8 cellular contexts compared by ENCODE assay signal in the genomic region with DNA sequence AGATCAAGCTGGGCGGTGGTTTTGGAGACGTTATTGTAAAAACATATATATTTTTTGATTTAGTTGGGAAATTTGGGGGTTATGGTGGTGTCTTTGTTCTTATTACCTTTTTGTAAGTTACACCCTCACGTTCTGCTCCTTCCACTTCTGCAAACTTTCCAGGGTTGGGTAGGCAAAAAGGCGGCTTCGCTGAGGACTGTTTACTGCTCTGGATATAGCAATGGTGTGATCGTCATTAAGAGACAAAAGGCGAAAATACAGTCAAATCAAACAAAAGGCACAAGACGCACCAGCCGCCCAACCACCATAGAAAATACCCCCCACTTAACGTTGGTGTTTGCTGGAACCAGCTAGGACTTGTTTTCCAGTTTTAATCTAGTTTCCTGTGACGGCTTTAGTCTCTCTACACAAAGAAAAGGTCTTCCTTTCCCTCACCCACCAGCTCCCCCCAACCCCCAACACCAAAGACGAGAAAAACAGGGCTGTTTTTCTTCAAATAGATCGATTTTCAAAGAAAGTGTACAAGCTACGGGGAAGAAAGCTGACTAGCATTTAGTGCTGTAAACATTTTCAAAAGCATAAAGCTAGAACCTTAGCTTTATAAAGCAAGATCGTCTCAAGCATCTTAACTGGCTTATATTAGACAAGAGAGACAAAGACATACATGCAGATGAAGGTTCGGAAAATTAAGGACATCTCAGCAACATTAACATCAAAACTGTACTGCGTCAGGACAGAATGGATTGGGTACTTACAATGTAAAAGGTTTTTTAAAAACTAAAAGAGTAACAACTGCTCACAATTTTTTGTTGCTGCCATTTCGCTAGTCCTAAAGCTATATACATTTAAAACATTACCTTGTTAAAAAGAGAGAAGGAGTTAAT. TPM values are rescaled to one million over a fixed set of nuclear protein-coding genes. Genes with fewer than 3 reads are reported as not detected.
DNase-seq lines count a peak whose midpoint lies in the region; ATAC-seq, FAIRE-seq and TF ChIP-seq lines count a peak whose summit lies in the region.

No MANE protein-coding gene starts in this region.

- POLR2A ChIA-PET in AG04449 (lab: Yijun Ruan, JAX) = interaction anchor here (1.0 to 4.5 kb wide), 4 partner anchors 7 to 86 kb away, joined by 4 to 27 read pairs (median 10); a partner anchor contains a TSS
- POLR2A ChIA-PET in PC-3 (lab: Charles Lee; ENCODE audit: unreplicated experiment) = interaction anchor here (0.6 to 1.2 kb wide), 3 partner anchors 8 to 979 kb away, joined by 4 to 24 read pairs (median 7); no protein-coding TSS in a partner anchor

- H3F3A ChIP-seq in PC-3 (ENCODE audit: low read length, unreplicated experiment) (no peaks in the 10 kb centered on the region), smooth muscle cell (ENCODE audit: low read depth) (peaks cover 22% of the 10 kb centered on the region)

- H4K20me1 ChIP-seq in PC-3 (ENCODE audit: low read length) = peaks cover 2% of the 10 kb centered on the region; the same call in 1 of the 2 replicates
- peaks cover 34% of the 10 kb centered on the region for H4K20me1 ChIP-seq in astrocyte (ENCODE audit: insufficient read depth, low read length)
- H4K20me1 ChIP-seq in smooth muscle cell (ENCODE audit: low read depth) = peaks cover 38% of the 10 kb centered on the region

- no TSS peak for BruUV-seq in PC-3 (replicated peaks; lab: Mats Ljungman, UMichigan)

- H2AFZ ChIP-seq in PC-3 (ENCODE audit: low read length) = no peak overlapping the region
- H2AFZ ChIP-seq in astrocyte (ENCODE audit: low read depth, low read length) = no peak overlapping the region
- no peak overlapping the region for H2AFZ ChIP-seq in smooth muscle cell (ENCODE audit: low read depth)

- peak overlapping the region; percentile 86 for H3K4me3 Mint-ChIP-seq in astrocyte (ENCODE audit: unreplicated experiment)

- H3K27me3 ChIP-seq in H7 (ENCODE audit: control insufficient read depth, insufficient read depth, low read length) (no peaks in the 10 kb centered on the region), PC-3 (ENCODE audit: low read length) (no peaks in the 10 kb centered on the region), astrocyte (ENCODE audit: insufficient read depth, low read length) (no peaks in the 10 kb centered on the region), iPS-20b (ENCODE audit: insufficient read depth, low read length) (no peaks in the 10 kb centered on the region), smooth muscle cell (ENCODE audit: low read depth) (no peaks in the 10 kb centered on the region)

- H3K4me3 ChIP-seq in AG04449 (ENCODE audit: low read depth, low read length) (peak overlapping the region; percentile 69), H7 (ENCODE audit: insufficient read depth, low read depth, low read length) (peak overlapping the region; percentile 79), PC-3 (ENCODE audit: low read length) (peak overlapping the region; percentile 80), astrocyte (ENCODE audit: insufficient read depth, low read depth, low read length) (peak overlapping the region; percentile 65), iPS-20b (ENCODE audit: low read length) (peak overlapping the region; percentile 79), smooth muscle cell (peak overlapping the region; percentile 82)

- H3K9me3 ChIP-seq in PC-3 (ENCODE audit: low read length) = no peaks in the 10 kb centered on the region
- no peaks in the 10 kb centered on the region for H3K9me3 ChIP-seq in astrocyte (ENCODE audit: insufficient read depth, low read depth, low read length)
- H3K9me3 ChIP-seq in iPS-20b (ENCODE audit: insufficient read depth, low read depth, low read length) = no peaks in the 10 kb centered on the region
- H3K9me3 ChIP-seq in smooth muscle cell (replicated peaks; ENCODE audit: low read depth) = no peaks in the 10 kb centered on the region

- no peaks in the 10 kb centered on the region for H3K9me3 Mint-ChIP-seq in astrocyte (ENCODE audit: unreplicated experiment)

- 3% methylated on average over 18 of the region's 18 CpGs for WGBS in smooth muscle cell (ENCODE audit: low lambda C conversion rate)

- H3K4me1 ChIP-seq in PC-3 (ENCODE audit: insufficient read depth, low read length) (peaks cover 49% of the 10 kb centered on the region), astrocyte (ENCODE audit: insufficient read depth, low read length) (peaks cover 59% of the 10 kb centered on the region), iPS-20b (ENCODE audit: insufficient read depth, low read length) (peaks cover 30% of the 10 kb centered on the region), smooth muscle cell (ENCODE audit: low read depth) (peaks cover 53% of the 10 kb centered on the region)

- intact Hi-C loops in PC-3 (cut with micrococcal nuclease) = no loop called here

- no peak for ATAC-seq in PC-3
- ATAC-seq in GM18502 (IDR thresholded peaks at IDR 0.05; ENCODE audit: poor library complexity, unreplicated experiment) = no peak

- peak overlapping the region; percentile 98 for H3K27ac Mint-ChIP-seq in astrocyte (ENCODE audit: unreplicated experiment)

- H3K27ac ChIP-seq in PC-3 (ENCODE audit: low read length) = peak overlapping the region; percentile 99
- peak overlapping the region; percentile 99 for H3K27ac ChIP-seq in astrocyte (ENCODE audit: low read depth, low read length)
- H3K27ac ChIP-seq in iPS-20b (ENCODE audit: low read length) = peak overlapping the region; percentile 99
- peak overlapping the region; percentile 99 for H3K27ac ChIP-seq in smooth muscle cell (ENCODE audit: low read depth)

- H3K36me3 ChIP-seq in H7 (replicated peaks; ENCODE audit: control insufficient read depth, insufficient read depth, low read length) = peaks cover 2% of the 10 kb centered on the region
- H3K36me3 ChIP-seq in PC-3 (ENCODE audit: low read depth, low read length) = no peaks in the 10 kb centered on the region
- H3K36me3 ChIP-seq in astrocyte (ENCODE audit: insufficient read depth, low read length) = no peaks in the 10 kb centered on the region
- peaks cover 18% of the 10 kb centered on the region for H3K36me3 ChIP-seq in iPS-20b (ENCODE audit: insufficient read depth, low read depth, low read length)
- H3K36me3 ChIP-seq in smooth muscle cell (ENCODE audit: low read depth) = no peaks in the 10 kb centered on the region

- H3K79me2 ChIP-seq in PC-3 (ENCODE audit: low read length) (peaks cover 80% of the 10 kb centered on the region), astrocyte (ENCODE audit: insufficient read depth, low read length) (peaks cover 74% of the 10 kb centered on the region), smooth muscle cell (ENCODE audit: low read depth) (peaks cover 65% of the 10 kb centered on the region)

- CTCF ChIA-PET in AG04449 (lab: Yijun Ruan, JAX) (interaction anchor here (1.5 to 32.5 kb wide), 3 partner anchors 4 to 86 kb away, joined by 5 to 1100 read pairs (median 1100); a partner anchor contains a TSS), PC-3 (lab: Charles Lee) (interaction anchor here (0.7 to 1.5 kb wide), 3 partner anchors 10 to 598 kb away, joined by 3 to 7 read pairs (median 5); no protein-coding TSS in a partner anchor)

- H3K9me2 ChIP-seq in PC-3 (replicated peaks; ENCODE audit: low read length) = no peaks in the 10 kb centered on the region

- peaks cover 24% of the 10 kb centered on the region for H3K4me1 Mint-ChIP-seq in astrocyte (ENCODE audit: low read depth, unreplicated experiment)

- H3K4me2 ChIP-seq in PC-3 (ENCODE audit: low read length) (peak overlapping the region; percentile 93), astrocyte (ENCODE audit: low read length) (peak overlapping the region; percentile 91), smooth muscle cell (peak overlapping the region; percentile 99)

- peak overlapping the region; percentile 99 for H3K9ac ChIP-seq in PC-3 (ENCODE audit: low read length)
- peak overlapping the region; percentile 100 for H3K9ac ChIP-seq in astrocyte (ENCODE audit: low read length)
- H3K9ac ChIP-seq in iPS-20b (ENCODE audit: low read depth, low read length) = peak overlapping the region; percentile 97
- H3K9ac ChIP-seq in smooth muscle cell (ENCODE audit: low read depth) = peak overlapping the region; percentile 95

- FAIRE-seq in astrocyte (lab: Jason Lieb, UNC) (no peak), urothelium cell line (lab: Jason Lieb, UNC) (no peak)

- DNase-seq in AG04449 (ENCODE audit: low read depth, low spot score) (no peak), H7 (no peak), PC-3 (peak; percentile 27), astrocyte (ENCODE audit: low read depth) (no peak), smooth muscle cell (lab: John Stamatoyannopoulos, UW; ENCODE audit: unreplicated experiment) (no peak), urothelium cell line (ENCODE audit: low spot score) (no peak)

- TF ChIP-seq CTCF in AG04449 (IDR thresholded peaks at IDR 0.05; ENCODE audit: insufficient read depth, low read length, missing control alignments) = no peak
- TF ChIP-seq CTCF in PC-3 (conservative IDR thresholded peaks at IDR 0.05; ENCODE audit: low read depth, low read length) = no peak
- no peak for TF ChIP-seq CTCF in astrocyte (IDR thresholded peaks at IDR 0.05; ENCODE audit: insufficient read depth, low read depth, low read length)
- TF ChIP-seq CTCF in smooth muscle cell (IDR thresholded peaks at IDR 0.05; ENCODE audit: borderline replicate concordance, insufficient read depth, poor library complexity, severe bottlenecking) = no peak

- peaks cover 3% of the 10 kb centered on the region for H3K36me3 Mint-ChIP-seq in astrocyte (ENCODE audit: low read depth, unreplicated experiment)

- H3K27me3 Mint-ChIP-seq in astrocyte (ENCODE audit: low read depth, unreplicated experiment) = no peaks in the 10 kb centered on the region

RNA-seq across cellular contexts. Expression of a gene that starts 2.0 kb away (rescaled TPM):
- 3.5 and 4.6 TPM in 2 replicates for total RNA-seq in H7 (2014; rRNA removed; shearing (Covaris generic))
- total RNA-seq in PC-3 (2014; rRNA removed) = 7.5 and 13.0 TPM in 2 replicates
- total RNA-seq in astrocyte = 20.9 and 24.0 TPM in 2 replicates
- total RNA-seq in smooth muscle cell = 2.7 and 4.2 TPM in 2 replicates
- 1.9 and 2.9 TPM in 2 replicates for polyA plus RNA-seq in smooth muscle cell

RNA-seq across cellular contexts. Expression of a gene that starts 8.4 kb away (rescaled TPM):
- 23.8 and 25.5 TPM in 2 replicates for total RNA-seq in H7 (2014; rRNA removed; shearing (Covaris generic))
- total RNA-seq in PC-3 (2014; rRNA removed) = 232 TPM in 2 replicates
- total RNA-seq in astrocyte = 28.0 and 31.9 TPM in 2 replicates
- total RNA-seq in smooth muscle cell = 12.7 and 25.9 TPM in 2 replicates
- polyA plus RNA-seq in smooth muscle cell = 13.8 and 15.3 TPM in 2 replicates

RNA-seq across cellular contexts. Expression of a gene that starts 56.8 kb away (rescaled TPM):
- 0.80 and 1.1 TPM in 2 replicates for total RNA-seq in H7 (2014; rRNA removed; shearing (Covaris generic))
- total RNA-seq in PC-3 (2014; rRNA removed) (not detected in 2 replicates), astrocyte (not detected in 2 replicates), smooth muscle cell (not detected in 2 replicates)
- 0.53 TPM in 1 of 2 replicates, not detected in the other for polyA plus RNA-seq in smooth muscle cell
